In genomic region chr2:3198119-3198518, GRCh38 we compare ENCODE assay signal across 11 cellular contexts.
DNase-seq lines count a peak whose midpoint lies in the region; ATAC-seq and TF ChIP-seq lines count a peak whose summit lies in the region.
"Had no signal": no experiment of that assay in that cellular context is flagged by ENCODE, and none has a peak within 500 bp of the region (broad histone marks: within the 10 kb centered on the region; RNA-seq: fewer than 3 reads in every experiment).

No MANE protein-coding gene starts in this region.

- TF ChIP-seq RAD21 in neural cell (conservative IDR thresholded peaks at IDR 0.05): no peak

- DNase-seq in SKM-1 (lab: John Stamatoyannopoulos, UW; ENCODE audit: unreplicated experiment): peak; percentile 3
- DNase-seq in SKM-1 treated with dmso at 0.1 percent for 144 hours (lab: John Stamatoyannopoulos, UW; ENCODE audit: unreplicated experiment): no peak
- no peak for DNase-seq in activated gamma-delta T cell treated with Interleukin-2 at 50 U/mL for 16 hours
- no peak for DNase-seq in AG20443 (ENCODE audit: low spot score)
- DNase-seq: AML-193, NCI-H748 treated with DMSO at 0.1 percent for 48 hours had no signal

- peaks cover 37% of the 10 kb centered on the region for H3K36me3 Mint-ChIP-seq in activated T-helper 17 cell treated with anti-CD3 and anti-CD28 coated beads, Interleukin-2, amount 50 U/mL, for 72 hours (ENCODE audit: low read depth)

- H3K4me3 Mint-ChIP-seq in activated T-helper 17 cell treated with anti-CD3 and anti-CD28 coated beads, Interleukin-2, amount 50 U/mL, for 72 hours: peak overlapping the region; percentile 80
- H3K4me3 Mint-ChIP-seq: memory B cell had no signal

- no peaks in the 10 kb centered on the region for H3K9me3 Mint-ChIP-seq in activated T-helper 17 cell treated with anti-CD3 and anti-CD28 coated beads, Interleukin-2, amount 50 U/mL, for 72 hours
- H3K9me3 Mint-ChIP-seq: memory B cell had no signal

- no peaks in the 10 kb centered on the region for H4K20me1 ChIP-seq in neural cell (ENCODE audit: insufficient read depth)

- H3K36me3 ChIP-seq in neural cell (ENCODE audit: insufficient read depth, low read length): no peaks in the 10 kb centered on the region

- no peaks in the 10 kb centered on the region for H3K9me3 ChIP-seq in neural cell (ENCODE audit: low read length)

- TF ChIP-seq EP300 in neural cell (conservative IDR thresholded peaks at IDR 0.05; ENCODE audit: poor library complexity, severe bottlenecking): no peak

- peak overlapping the region; percentile 92 for H3K27ac Mint-ChIP-seq in activated T-helper 17 cell treated with anti-CD3 and anti-CD28 coated beads, Interleukin-2, amount 50 U/mL, for 72 hours
- H3K27ac Mint-ChIP-seq: memory B cell had no signal

- H3K4me1 Mint-ChIP-seq in activated T-helper 17 cell treated with anti-CD3 and anti-CD28 coated beads, Interleukin-2, amount 50 U/mL, for 72 hours: peaks cover 9% of the 10 kb centered on the region

- peak; percentile 17 for TF ChIP-seq CTCF in neural cell (IDR thresholded peaks at IDR 0.05; ENCODE audit: poor library complexity, severe bottlenecking)

- no peaks in the 10 kb centered on the region for H3K9me2 ChIP-seq in neural cell (ENCODE audit: insufficient read depth, low read length)

- no peak overlapping the region for H3K27ac ChIP-seq in neural cell (ENCODE audit: low read length)

- H3K4me3 ChIP-seq in neural cell (ENCODE audit: low read length): no peak overlapping the region

- H2AFZ ChIP-seq in neural cell (ENCODE audit: low read depth, low read length): no peak overlapping the region

- no peaks in the 10 kb centered on the region for H3K79me2 ChIP-seq in neural cell (replicated peaks; ENCODE audit: insufficient read depth, low read length)

- no peaks in the 10 kb centered on the region for H3K27me3 ChIP-seq in neural cell (ENCODE audit: insufficient read depth, low read depth, low read length)

- no peaks in the 10 kb centered on the region for H3K27me3 Mint-ChIP-seq in activated T-helper 17 cell treated with anti-CD3 and anti-CD28 coated beads, Interleukin-2, amount 50 U/mL, for 72 hours
- H3K27me3 Mint-ChIP-seq: memory B cell had no signal

- no peaks in the 10 kb centered on the region for H3F3A ChIP-seq in neural cell (ENCODE audit: insufficient read depth, low read length, poor library complexity, severe bottlenecking)

- ATAC-seq in HG03280 (IDR thresholded peaks at IDR 0.05; ENCODE audit: unreplicated experiment): peak; percentile 85
- ATAC-seq in activated T-helper 17 cell treated with anti-CD3 and anti-CD28 coated beads, Interleukin-2, amount 50 U/mL, for 72 hours (replicated peaks): peak; percentile 99
- ATAC-seq in HG02870 (IDR thresholded peaks at IDR 0.05; ENCODE audit: unreplicated experiment): no peak

- no peak overlapping the region for H3K4me2 ChIP-seq in neural cell (ENCODE audit: low read length)

- no peak overlapping the region for H3K9ac ChIP-seq in neural cell (ENCODE audit: low read length)

TF ChIP-seq in neural cell, 6 proteins besides CTCF, POLR2A, EP300 and RAD21:
- TF ChIP-seq SMC3 (conservative IDR thresholded peaks at IDR 0.05; ENCODE audit: poor library complexity) (no peak), TAF1 (IDR thresholded peaks at IDR 0.05; ENCODE audit: low read depth) (no peak), MXI1 (conservative IDR thresholded peaks at IDR 0.05; ENCODE audit: poor library complexity, severe bottlenecking) (no peak), EZH2 (IDR thresholded peaks at IDR 0.05; ENCODE audit: borderline replicate concordance, insufficient read depth, low read length, poor library complexity, severe bottlenecking) (no peak), POLR2AphosphoS5 (IDR thresholded peaks at IDR 0.05) (no peak)
- TF ChIP-seq, protein P1, sequence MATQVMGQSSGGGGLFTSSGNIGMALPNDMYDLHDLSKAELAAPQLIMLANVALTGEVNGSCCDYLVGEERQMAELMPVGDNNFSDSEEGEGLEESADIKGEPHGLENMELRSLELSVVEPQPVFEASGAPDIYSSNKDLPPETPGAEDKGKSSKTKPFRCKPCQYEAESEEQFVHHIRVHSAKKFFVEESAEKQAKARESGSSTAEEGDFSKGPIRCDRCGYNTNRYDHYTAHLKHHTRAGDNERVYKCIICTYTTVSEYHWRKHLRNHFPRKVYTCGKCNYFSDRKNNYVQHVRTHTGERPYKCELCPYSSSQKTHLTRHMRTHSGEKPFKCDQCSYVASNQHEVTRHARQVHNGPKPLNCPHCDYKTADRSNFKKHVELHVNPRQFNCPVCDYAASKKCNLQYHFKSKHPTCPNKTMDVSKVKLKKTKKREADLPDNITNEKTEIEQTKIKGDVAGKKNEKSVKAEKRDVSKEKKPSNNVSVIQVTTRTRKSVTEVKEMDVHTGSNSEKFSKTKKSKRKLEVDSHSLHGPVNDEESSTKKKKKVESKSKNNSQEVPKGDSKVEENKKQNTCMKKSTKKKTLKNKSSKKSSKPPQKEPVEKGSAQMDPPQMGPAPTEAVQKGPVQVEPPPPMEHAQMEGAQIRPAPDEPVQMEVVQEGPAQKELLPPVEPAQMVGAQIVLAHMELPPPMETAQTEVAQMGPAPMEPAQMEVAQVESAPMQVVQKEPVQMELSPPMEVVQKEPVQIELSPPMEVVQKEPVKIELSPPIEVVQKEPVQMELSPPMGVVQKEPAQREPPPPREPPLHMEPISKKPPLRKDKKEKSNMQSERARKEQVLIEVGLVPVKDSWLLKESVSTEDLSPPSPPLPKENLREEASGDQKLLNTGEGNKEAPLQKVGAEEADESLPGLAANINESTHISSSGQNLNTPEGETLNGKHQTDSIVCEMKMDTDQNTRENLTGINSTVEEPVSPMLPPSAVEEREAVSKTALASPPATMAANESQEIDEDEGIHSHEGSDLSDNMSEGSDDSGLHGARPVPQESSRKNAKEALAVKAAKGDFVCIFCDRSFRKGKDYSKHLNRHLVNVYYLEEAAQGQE (IDR thresholded peaks at IDR 0.05; ENCODE audit: borderline replicate concordance): no peak
